Comparison of ENCODE assay signal across 1 cellular context in genomic region chr12:9647825-9648700, GRCh38.
TF ChIP-seq lines count a peak whose summit lies in the region.

No MANE protein-coding gene starts in this region.

TF ChIP-seq in HepG2, 621 proteins besides CTCF, POLR2A, EP300 and RAD21 (continued from another document):
- TF ChIP-seq GPBP1L1 (CRISPR knock-in tag; IDR thresholded peaks at IDR 0.05) (no peak), ZNF33B (CRISPR knock-in tag; IDR thresholded peaks at IDR 0.05) (no peak), ZNF777 (CRISPR knock-in tag; IDR thresholded peaks at IDR 0.05) (peak; percentile 46; the same call in 1 of the 2 replicates), TOE1 (CRISPR knock-in tag; IDR thresholded peaks at IDR 0.05) (no peak), ZNF501 (CRISPR knock-in tag; IDR thresholded peaks at IDR 0.05) (peak; percentile 73), ZNF660 (CRISPR knock-in tag; IDR thresholded peaks at IDR 0.05; ENCODE audit: borderline replicate concordance, low read depth) (no peak), ZFP1 (CRISPR knock-in tag; IDR thresholded peaks at IDR 0.05) (no peak)
- TF ChIP-seq, protein P1, sequence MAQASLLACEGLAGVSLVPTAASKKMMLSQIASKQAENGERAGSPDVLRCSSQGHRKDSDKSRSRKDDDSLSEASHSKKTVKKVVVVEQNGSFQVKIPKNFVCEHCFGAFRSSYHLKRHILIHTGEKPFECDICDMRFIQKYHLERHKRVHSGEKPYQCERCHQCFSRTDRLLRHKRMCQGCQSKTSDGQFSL (CRISPR knock-in tag; IDR thresholded peaks at IDR 0.05), result peak; percentile 93
